Comparison of ENCODE assay signal across 10 cellular contexts in genomic region chr17:47847341-47848197, GRCh38. TPM values are rescaled to one million over a fixed set of nuclear protein-coding genes. Genes with fewer than 3 reads are reported as not detected.
DNase-seq lines count a peak whose midpoint lies in the region; ATAC-seq and TF ChIP-seq lines count a peak whose summit lies in the region.
"Had no signal": no experiment of that assay in that cellular context is flagged by ENCODE, and none has a peak within 500 bp of the region (broad histone marks: within the 10 kb centered on the region; RNA-seq: fewer than 3 reads in every experiment).

No MANE protein-coding gene starts in this region.

- no peaks in the 10 kb centered on the region for H3K9me3 ChIP-seq in mucosa of descending colon

- H3K4me3 ChIP-seq in mucosa of descending colon: no peak overlapping the region

- H3K4me1 ChIP-seq in mucosa of descending colon (ENCODE audit: low read depth): peaks cover 13% of the 10 kb centered on the region

- peak; percentile 48 to 70 for TF ChIP-seq CTCF in brain (conservative IDR thresholded peaks at IDR 0.05)
- peak; percentile 15 for TF ChIP-seq CTCF in mucosa of descending colon (IDR thresholded peaks at IDR 0.05)

- peaks cover 0 to 6% (median 0%) of the 10 kb centered on the region in 5 experiments for H3K9me3 Mint-ChIP-seq in brain
- H3K9me3 Mint-ChIP-seq in activated CD8-positive, alpha-beta memory T cell treated with anti-CD3 and anti-CD28 coated beads, Interleukin-2, amount 10 ng/mL, durations not matched to agents 7 days and 5 days (ENCODE audit: low read depth): no peaks in the 10 kb centered on the region

- no peak overlapping the region for H3K27ac Mint-ChIP-seq in brain
- H3K27ac Mint-ChIP-seq in activated CD8-positive, alpha-beta memory T cell treated with anti-CD3 and anti-CD28 coated beads, Interleukin-2, amount 10 ng/mL, durations not matched to agents 7 days and 5 days: no peak overlapping the region

- ATAC-seq in mucosa of descending colon (no peak), HG03175 (IDR thresholded peaks at IDR 0.05; ENCODE audit: unreplicated experiment) (no peak), HG03432 (IDR thresholded peaks at IDR 0.05; ENCODE audit: unreplicated experiment) (no peak), HG03442 (IDR thresholded peaks at IDR 0.05; ENCODE audit: unreplicated experiment) (no peak)
- ATAC-seq in activated CD8-positive, alpha-beta memory T cell treated with anti-CD3 and anti-CD28 coated beads, Interleukin-2, amount 10 ng/mL, durations not matched to agents 7 days and 5 days: no peak

- TF ChIP-seq EP300 in Ishikawa (IDR thresholded peaks at IDR 0.05; ENCODE audit: borderline replicate concordance): no peak

- peaks cover 45% of the 10 kb centered on the region for H3K4me1 Mint-ChIP-seq in brain
- peaks cover 17% of the 10 kb centered on the region for H3K4me1 Mint-ChIP-seq in activated CD8-positive, alpha-beta memory T cell treated with anti-CD3 and anti-CD28 coated beads, Interleukin-2, amount 10 ng/mL, durations not matched to agents 7 days and 5 days

- CTCF ChIA-PET in activated CD8-positive, alpha-beta memory T cell treated with anti-CD3 and anti-CD28 coated beads, Interleukin-2, amount 10 ng/mL, durations not matched to agents 7 days and 5 days (lab: Charles Lee): interaction anchor here (0.6 to 14.0 kb wide), 14 partner anchors 9 to 170 kb away, joined by 3 to 365 read pairs (median 4); partner anchors contain the start of genes CDK5RAP3, LRRC46, MRPL10 and PNPO

- intact Hi-C loops in mucosa of descending colon (cut with DNase I, micrococcal nuclease): loop anchor here in 1 of 2 donors (5.0 to 10.0 kb wide), 2 partner anchors 35 to 117 kb away; no protein-coding TSS in a partner anchor

- TF ChIP-seq RAD21 in Ishikawa (IDR thresholded peaks at IDR 0.05; ENCODE audit: low read depth): peak; percentile 34; the same call in 1 of the 2 replicates

- peaks cover 93% of the 10 kb centered on the region for H3K27me3 Mint-ChIP-seq in brain
- peaks cover 77% of the 10 kb centered on the region for H3K27me3 Mint-ChIP-seq in activated CD8-positive, alpha-beta memory T cell treated with anti-CD3 and anti-CD28 coated beads, Interleukin-2, amount 10 ng/mL, durations not matched to agents 7 days and 5 days

- no peaks in the 10 kb centered on the region for H3K36me3 ChIP-seq in mucosa of descending colon (ENCODE audit: low read depth)

- H3K36me3 Mint-ChIP-seq in brain: no peaks in the 10 kb centered on the region
- no peaks in the 10 kb centered on the region for H3K36me3 Mint-ChIP-seq in activated CD8-positive, alpha-beta memory T cell treated with anti-CD3 and anti-CD28 coated beads, Interleukin-2, amount 10 ng/mL, durations not matched to agents 7 days and 5 days

- DNase-seq in ELF-1 (ENCODE audit: low read depth, low spot score) (peak; percentile 83), mucosa of descending colon (no peak)
- no peak for DNase-seq in activated CD8-positive, alpha-beta memory T cell treated with anti-CD3 and anti-CD28 coated beads, Interleukin-2, amount 10 ng/mL, durations not matched to agents 7 days and 5 days
- DNase-seq: KG1, mesenchymal stem cell had no signal

- H3K4me3 Mint-ChIP-seq in brain: peak overlapping the region in 4 of 5 experiments; percentile 22 to 82 (median 76)
- H3K4me3 Mint-ChIP-seq in activated CD8-positive, alpha-beta memory T cell treated with anti-CD3 and anti-CD28 coated beads, Interleukin-2, amount 10 ng/mL, durations not matched to agents 7 days and 5 days: no peak overlapping the region

TF ChIP-seq in Ishikawa, 13 proteins besides CTCF, POLR2A, EP300 and RAD21:
- TF ChIP-seq REST (IDR thresholded peaks at IDR 0.05; ENCODE audit: low read depth) (no peak), TEAD4 (IDR thresholded peaks at IDR 0.05) (no peak), TCF12 (IDR thresholded peaks at IDR 0.05; ENCODE audit: low read depth) (no peak), TAF1 (IDR thresholded peaks at IDR 0.05; ENCODE audit: low read depth) (no peak), NFIC (IDR thresholded peaks at IDR 0.05) (no peak), ZBTB7A (IDR thresholded peaks at IDR 0.05; ENCODE audit: low read depth) (peak; percentile 77; the same call in 1 of the 2 replicates)
- TF ChIP-seq, protein P1, sequence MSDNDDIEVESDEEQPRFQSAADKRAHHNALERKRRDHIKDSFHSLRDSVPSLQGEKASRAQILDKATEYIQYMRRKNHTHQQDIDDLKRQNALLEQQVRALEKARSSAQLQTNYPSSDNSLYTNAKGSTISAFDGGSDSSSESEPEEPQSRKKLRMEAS (IDR thresholded peaks at IDR 0.05): no peak
TF ChIP-seq in Ishikawa: peak in this region for 1.

RNA-seq across cellular contexts. Expression of gene SP6, which starts 3.4 kb away (rescaled TPM):
- polyA plus RNA-seq in brain (ENCODE audit: insufficient read depth, low read depth, low replicate concordance): 2.5 TPM
- total RNA-seq in mucosa of descending colon: 10 to 100 TPM in 1 of 3 donors, 1 to 10 TPM in 2; 2.0 to 11.6 (median 4.7) TPM
- total RNA-seq in activated CD8-positive, alpha-beta memory T cell treated with anti-CD3 and anti-CD28 coated beads, Interleukin-2, amount 10 ng/mL, durations not matched to agents 7 days and 5 days: under 1 TPM in 1 of 2 experiments, not detected in 1; 0.12 TPM

RNA-seq across cellular contexts. Expression of gene SCRN2, which starts 6.5 kb away (rescaled TPM):
- 24.3 TPM for polyA plus RNA-seq in brain (ENCODE audit: insufficient read depth, low read depth, low replicate concordance)
- total RNA-seq in mucosa of descending colon: 10 to 100 TPM; 38.4 to 45.1 (median 38.5) TPM
- total RNA-seq in activated CD8-positive, alpha-beta memory T cell treated with anti-CD3 and anti-CD28 coated beads, Interleukin-2, amount 10 ng/mL, durations not matched to agents 7 days and 5 days: 10 to 100 TPM; 28.1 to 33.8 TPM

RNA-seq across cellular contexts. Expression of gene LRRC46, which starts 16.1 kb away (rescaled TPM):
- polyA plus RNA-seq in brain (ENCODE audit: insufficient read depth, low read depth, low replicate concordance): 3.4 TPM
- under 1 TPM in 2 of 3 donors, not detected in 1; 0.14 to 0.36 TPM for total RNA-seq in mucosa of descending colon
- total RNA-seq in activated CD8-positive, alpha-beta memory T cell treated with anti-CD3 and anti-CD28 coated beads, Interleukin-2, amount 10 ng/mL, durations not matched to agents 7 days and 5 days: under 1 TPM; 0.14 to 0.44 TPM

RNA-seq across cellular contexts. Expression of gene MRPL10, which starts 16.2 kb away (rescaled TPM):
- 61.6 TPM for polyA plus RNA-seq in brain (ENCODE audit: insufficient read depth, low read depth, low replicate concordance)
- 10 to 100 TPM; 36.2 to 46.0 (median 41.8) TPM for total RNA-seq in mucosa of descending colon
- 10 to 100 TPM; 54.4 to 64.9 TPM for total RNA-seq in activated CD8-positive, alpha-beta memory T cell treated with anti-CD3 and anti-CD28 coated beads, Interleukin-2, amount 10 ng/mL, durations not matched to agents 7 days and 5 days

RNA-seq across cellular contexts. Expression of gene OSBPL7, which starts 26.0 kb away (rescaled TPM):
- polyA plus RNA-seq in brain (ENCODE audit: insufficient read depth, low read depth, low replicate concordance): 6.6 TPM
- total RNA-seq in mucosa of descending colon: 10 to 100 TPM; 38.2 to 85.5 (median 71.1) TPM
- total RNA-seq in activated CD8-positive, alpha-beta memory T cell treated with anti-CD3 and anti-CD28 coated beads, Interleukin-2, amount 10 ng/mL, durations not matched to agents 7 days and 5 days: 10 to 100 TPM; 30.3 to 47.8 TPM
